In genomic region chr20:58649288-58650180, GRCh38 we compare ENCODE assay signal across 8 cellular contexts. TPM values are rescaled to one million over a fixed set of nuclear protein-coding genes. Genes with fewer than 3 reads are reported as not detected.
A peak's percentile ranks its signal among the peaks of the same experiment; 100 is the strongest.
DNase-seq lines count a peak whose midpoint lies in the region; ATAC-seq and TF ChIP-seq lines count a peak whose summit lies in the region.

No MANE protein-coding gene starts in this region.

- no peaks in the 10 kb centered on the region for H3K27me3 Mint-ChIP-seq in central memory CD8-positive, alpha-beta T cell
- no peaks in the 10 kb centered on the region for H3K27me3 Mint-ChIP-seq in memory B cell

- H3K4me3 Mint-ChIP-seq in central memory CD8-positive, alpha-beta T cell, result peak overlapping the region; percentile 72
- peak overlapping the region; percentile 80 for H3K4me3 Mint-ChIP-seq in memory B cell

- no peak for TF ChIP-seq POLR2A in thyroid gland (IDR thresholded peaks at IDR 0.05)

- peak overlapping the region; percentile 42 to 72 (median 68) for H3K4me3 ChIP-seq in thyroid gland (replicated peaks in 1 of 3)

- no peaks in the 10 kb centered on the region for H3K9me3 ChIP-seq in thyroid gland

- no peak for TF ChIP-seq CTCF in thyroid gland (IDR thresholded peaks at IDR 0.05)

- peak overlapping the region; percentile 78 for H3K27ac Mint-ChIP-seq in central memory CD8-positive, alpha-beta T cell (ENCODE audit: low read depth)
- H3K27ac Mint-ChIP-seq in memory B cell, result peak overlapping the region; percentile 58

- intact Hi-C loops in thyroid gland (cut with DNase I), result loop anchor here (5.0 to 10.0 kb wide), 2 partner anchors 43 to 205 kb away; partner anchors contain the start of genes GNAS, GNAS-AS1 and NPEPL1

- H3K27ac ChIP-seq in thyroid gland, result peak overlapping the region; percentile 80 to 97 (median 86)

- 20 to 22% methylated on average over 26 to 49 of the region's 73 CpGs for WGBS in thyroid gland, 2 donors

- no peaks in the 10 kb centered on the region for H3K36me3 ChIP-seq in thyroid gland

- H3K9me3 Mint-ChIP-seq in central memory CD8-positive, alpha-beta T cell, result no peaks in the 10 kb centered on the region
- no peaks in the 10 kb centered on the region for H3K9me3 Mint-ChIP-seq in memory B cell

- peaks cover 20% of the 10 kb centered on the region for H3K36me3 Mint-ChIP-seq in central memory CD8-positive, alpha-beta T cell (ENCODE audit: insufficient read depth)
- peaks cover 4% of the 10 kb centered on the region for H3K36me3 Mint-ChIP-seq in memory B cell

- peaks cover 29% of the 10 kb centered on the region for H3K4me1 Mint-ChIP-seq in central memory CD8-positive, alpha-beta T cell
- peaks cover 7% of the 10 kb centered on the region for H3K4me1 Mint-ChIP-seq in memory B cell

- peaks cover 18 to 26% of the 10 kb centered on the region in 2 donors for H3K4me1 ChIP-seq in thyroid gland

- no peak for ATAC-seq in central memory CD8-positive, alpha-beta T cell (replicated peaks; ENCODE audit: extremely low read depth, poor library complexity, severe bottlenecking)
- ATAC-seq in memory B cell (ENCODE audit: low read depth) (no peak), GM18861 (IDR thresholded peaks at IDR 0.05; ENCODE audit: unreplicated experiment) (no peak)

- DNase-seq in CD1c-positive myeloid dendritic cell (ENCODE audit: extremely low spot score) (peak; percentile 33), T follicular helper cell (ENCODE audit: low read depth) (peak; percentile 13), memory B cell (ENCODE audit: low spot score in 2 of 2) (peak in 1 of 2 donors; percentile 31), thyroid gland (peak; percentile 12 to 23), NCI-H82 (lab: John Stamatoyannopoulos, UW) (no peak), kidney tubule cell (ENCODE audit: low spot score) (no peak)
- peak in 1 of 2 donors; percentile 18 for DNase-seq in central memory CD8-positive, alpha-beta T cell (ENCODE audit: low spot score in 2 of 2)

- H3K27me3 ChIP-seq in thyroid gland, result no peaks in the 10 kb centered on the region

RNA-seq across cellular contexts. Expression of gene STX16, which starts 1.5 kb away (rescaled TPM):
- 10 to 100 TPM; 42.5 to 59.1 (median 53.0) TPM for total RNA-seq in thyroid gland

RNA-seq across cellular contexts. Expression of gene NPEPL1, which starts 43.1 kb away (rescaled TPM):
- 10 to 100 TPM; 41.6 to 56.0 (median 47.2) TPM for total RNA-seq in thyroid gland

Comparison
In these comparisons a context has a peak if more than half of its experiments do, and no peak if none do; other contexts are left out.
1. DNase-seq: peak in CD1c-positive myeloid dendritic cell (single experiment), T follicular helper cell (single experiment) and thyroid gland (2 of 2); none in NCI-H82 (single experiment) and kidney tubule cell (single experiment).